In genomic region chr2:111053266-111053665, GRCh38 we compare ENCODE assay signal across 16 cellular contexts.
"Had no signal": no experiment of that assay in that cellular context is flagged by ENCODE, and none has a peak within 500 bp of the region (broad histone marks: within the 10 kb centered on the region; RNA-seq: fewer than 3 reads in every experiment).

No MANE protein-coding gene starts in this region.

- H3K36me3 ChIP-seq: heart right ventricle, sigmoid colon had no signal

- H3K9me3 Mint-ChIP-seq: immature natural killer cell, naive B cell had no signal

- H3K4me3 Mint-ChIP-seq: immature natural killer cell, naive B cell, nephron had no signal

- H3K4me3 ChIP-seq: dorsolateral prefrontal cortex, heart right ventricle, psoas muscle, sigmoid colon, skin epidermis had no signal

- H3K9me3 ChIP-seq: heart right ventricle, psoas muscle, sigmoid colon had no signal

- H3K4me1 ChIP-seq: psoas muscle, sigmoid colon had no signal

- H3K27me3 Mint-ChIP-seq: naive B cell had no signal

- H3K36me3 Mint-ChIP-seq: immature natural killer cell, naive B cell had no signal

- H3K27me3 ChIP-seq: sigmoid colon had no signal

- H3K27ac ChIP-seq: dorsolateral prefrontal cortex, heart right ventricle, psoas muscle, sigmoid colon, skin epidermis had no signal

- DNase-seq: cortex of kidney; dorsolateral prefrontal cortex; effector CD8-positive, alpha-beta T cell; heart right ventricle; immature natural killer cell; mesendoderm; naive B cell; psoas muscle; retina; sigmoid colon; stimulated activated CD4-positive, alpha-beta T cell treated with anti-CD3 and anti-CD28 coated beads, Interleukin-2, amount 100 ng/mL, for 24 hours; stimulated activated CD4-positive, alpha-beta T cell treated with anti-CD3 and anti-CD28 coated beads, Interleukin-4, amount 100 ng/mL, for 4 hours; stimulated activated naive CD4-positive, alpha-beta T cell treated with Interleukin-2 at 50 U/mL for 16 hours; trophoblast cell had no signal
